ENCODE assay signal across 8 cellular contexts in the genomic region with DNA sequence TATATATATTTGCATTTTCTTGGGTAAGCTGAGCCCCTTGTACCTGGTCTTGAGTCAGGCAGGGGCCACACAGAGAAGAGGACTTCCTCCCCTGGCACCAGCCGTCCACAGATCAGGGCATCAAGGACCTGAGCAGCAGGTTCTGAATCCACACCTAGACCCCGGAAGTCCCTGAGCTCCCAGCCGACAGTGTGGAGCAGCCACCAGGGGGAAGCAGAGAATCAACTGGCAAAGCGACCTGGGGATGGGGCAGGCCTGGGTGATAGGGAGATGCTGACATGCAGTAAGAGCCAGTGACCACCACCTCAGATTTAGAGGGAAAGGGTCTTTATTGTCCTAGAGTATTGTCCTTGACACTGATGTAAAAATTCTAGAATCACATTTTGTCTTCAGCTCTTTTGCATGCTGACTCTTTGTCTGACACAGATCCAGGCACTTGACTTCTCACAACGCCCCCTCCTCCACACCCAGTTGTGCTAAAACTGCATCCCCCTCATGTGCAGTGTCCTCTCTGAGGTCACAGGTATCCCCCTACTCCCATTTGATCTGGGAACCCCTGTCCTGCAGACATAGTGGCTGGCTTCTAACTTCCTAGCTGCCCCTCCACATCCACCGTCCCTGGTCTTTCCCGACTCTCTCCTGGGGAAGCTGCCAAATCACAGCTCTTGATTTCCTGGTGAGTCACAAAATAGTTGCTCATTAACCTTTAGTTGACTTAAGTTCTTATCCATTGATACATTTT.
DNase-seq lines count a peak whose midpoint lies in the region; ATAC-seq lines count a peak whose summit lies in the region.

No MANE protein-coding gene starts in this region.

- H3K4me3 Mint-ChIP-seq in activated naive CD4-positive, alpha-beta T cell treated with anti-CD3 and anti-CD28 coated beads, Interleukin-2, amount 50 U/mL, for 24 hours, result no peak overlapping the region

- ATAC-seq in GM18870 (IDR thresholded peaks at IDR 0.05; ENCODE audit: unreplicated experiment) (no peak), GM21367 (IDR thresholded peaks at IDR 0.05; ENCODE audit: unreplicated experiment) (no peak)

- no peaks in the 10 kb centered on the region for H3K27me3 Mint-ChIP-seq in activated naive CD4-positive, alpha-beta T cell treated with anti-CD3 and anti-CD28 coated beads, Interleukin-2, amount 50 U/mL, for 24 hours

- H3K9me3 Mint-ChIP-seq in activated naive CD4-positive, alpha-beta T cell treated with anti-CD3 and anti-CD28 coated beads, Interleukin-2, amount 50 U/mL, for 24 hours, result no peaks in the 10 kb centered on the region

- DNase-seq in DMS153 treated with DMSO at 0.1 percent for 48 hours (lab: John Stamatoyannopoulos, UW; ENCODE audit: unreplicated experiment) (peak; percentile 64), HT1080 (ENCODE audit: low read depth) (peak; percentile 30), SKM-1 (lab: John Stamatoyannopoulos, UW; ENCODE audit: unreplicated experiment) (peak; percentile 72), hepatic stellate cell (ENCODE audit: low spot score) (peak; percentile 48)
- DNase-seq in stimulated activated CD4-positive, alpha-beta T cell treated with anti-CD3 and anti-CD28 coated beads, Interleukin-1b, Interleukin-23, amount 100 ng/mL, for 48 hours, result peak; percentile 79

- H3K27ac Mint-ChIP-seq in activated naive CD4-positive, alpha-beta T cell treated with anti-CD3 and anti-CD28 coated beads, Interleukin-2, amount 50 U/mL, for 24 hours, result peak overlapping the region; percentile 97

- peaks cover 30% of the 10 kb centered on the region for H3K4me1 Mint-ChIP-seq in activated naive CD4-positive, alpha-beta T cell treated with anti-CD3 and anti-CD28 coated beads, Interleukin-2, amount 50 U/mL, for 24 hours

- no peaks in the 10 kb centered on the region for H3K36me3 Mint-ChIP-seq in activated naive CD4-positive, alpha-beta T cell treated with anti-CD3 and anti-CD28 coated beads, Interleukin-2, amount 50 U/mL, for 24 hours
